In genomic region chr20:2654384-2654822, GRCh38 we compare ENCODE assay signal across 9 cellular contexts. TPM values are rescaled to one million over a fixed set of nuclear protein-coding genes. Genes with fewer than 3 reads are reported as not detected.
DNase-seq lines count a peak whose midpoint lies in the region; ATAC-seq and TF ChIP-seq lines count a peak whose summit lies in the region.
"Had no signal": no experiment of that assay in that cellular context is flagged by ENCODE, and none has a peak within 500 bp of the region (broad histone marks: within the 10 kb centered on the region; RNA-seq: fewer than 3 reads in every experiment).

No MANE protein-coding gene starts in this region.

- WGBS in mesenchymal stem cell: 88% methylated on average over 9 of the region's 9 CpGs

- ATAC-seq in activated naive CD8-positive, alpha-beta T cell treated with anti-CD3 and anti-CD28 coated beads, Interleukin-2, amount 50 U/mL, for 24 hours: no peak
- ATAC-seq in HG03175 (IDR thresholded peaks at IDR 0.05; ENCODE audit: unreplicated experiment): no peak
- no peak for ATAC-seq in GM21717 (IDR thresholded peaks at IDR 0.05; ENCODE audit: unreplicated experiment)

- POLR2A ChIA-PET in HEK293 (lab: Yijun Ruan, JAX): interaction anchor here (1.3 to 6.7 kb wide), 3 partner anchors 12 to 184 kb away, joined by 3 to 133 read pairs (median 4); partner anchors contain the start of genes IDH3B and SNRPB

- H3K4me3 Mint-ChIP-seq in activated naive CD8-positive, alpha-beta T cell treated with anti-CD3 and anti-CD28 coated beads, Interleukin-2, amount 50 U/mL, for 24 hours: peak overlapping the region; percentile 90

- H3K23ac ChIP-seq in mesenchymal stem cell (ENCODE audit: low read length in 2 of 2): peak overlapping the region in 1 of 2 experiments; percentile 65

- H3K14ac ChIP-seq in mesenchymal stem cell (ENCODE audit: low read length in 2 of 2): no peak overlapping the region

- peak overlapping the region; percentile 91 for H3K4me2 ChIP-seq in mesenchymal stem cell (ENCODE audit: low read length, poor library complexity, severe bottlenecking)

- TF ChIP-seq CTCF in AG10803 (conservative IDR thresholded peaks at IDR 0.05; ENCODE audit: low read length): no peak
- no peak for TF ChIP-seq CTCF in HEK293 (tag by site-specific recombination; IDR thresholded peaks at IDR 0.05)

- H4K8ac ChIP-seq in mesenchymal stem cell (ENCODE audit: low read length): peak overlapping the region; percentile 7

- CTCF ChIA-PET in HEK293 (lab: Yijun Ruan, JAX): interaction anchor here (0.8 to 16.0 kb wide), 4 partner anchors 10 to 133 kb away, joined by 3 to 166 read pairs (median 5); no protein-coding TSS in a partner anchor

- H3K4me3 ChIP-seq in AG10803 (ENCODE audit: low read length) (peak overlapping the region; percentile 98), HEK293 (ENCODE audit: low read depth, low read length) (peak overlapping the region; percentile 84), mesenchymal stem cell (ENCODE audit: insufficient read depth in 1 of 2, low read depth in 1 of 2, low read length in 2 of 2) (peak overlapping the region in 1 of 2 experiments; percentile 97)

- no peak overlapping the region for H2AK5ac ChIP-seq in mesenchymal stem cell (ENCODE audit: low read length, severe bottlenecking)

- no peaks in the 10 kb centered on the region for H3K27me3 Mint-ChIP-seq in activated naive CD8-positive, alpha-beta T cell treated with anti-CD3 and anti-CD28 coated beads, Interleukin-2, amount 50 U/mL, for 24 hours

- peak overlapping the region; percentile 97 for H3K27ac ChIP-seq in HEK293 (ENCODE audit: extremely low read depth, low read depth, low read length)
- no peak overlapping the region for H3K27ac ChIP-seq in mesenchymal stem cell (ENCODE audit: low read length, poor library complexity, severe bottlenecking)

- H2AFZ ChIP-seq in mesenchymal stem cell (ENCODE audit: low read depth, low read length): no peak overlapping the region

- no peak overlapping the region for H4K91ac ChIP-seq in mesenchymal stem cell (ENCODE audit: low read length)

- no peaks in the 10 kb centered on the region for H3K27me3 ChIP-seq in mesenchymal stem cell (ENCODE audit: control insufficient read depth in 1 of 2, insufficient read depth in 1 of 2, low read length in 2 of 2)

- H2BK15ac ChIP-seq in mesenchymal stem cell (ENCODE audit: low read depth, poor library complexity, severe bottlenecking): no peak overlapping the region

- peaks cover 54% of the 10 kb centered on the region for H3K4me1 Mint-ChIP-seq in activated naive CD8-positive, alpha-beta T cell treated with anti-CD3 and anti-CD28 coated beads, Interleukin-2, amount 50 U/mL, for 24 hours

- H2BK5ac ChIP-seq in mesenchymal stem cell (ENCODE audit: low read depth, low read length, poor library complexity, severe bottlenecking): no peak overlapping the region

- H3K18ac ChIP-seq in mesenchymal stem cell (ENCODE audit: low read depth in 1 of 2, low read length in 2 of 2): no peak overlapping the region

- no peak for DNase-seq in AG10803 (ENCODE audit: low read depth)
- DNase-seq in activated naive CD8-positive, alpha-beta T cell treated with anti-CD3 and anti-CD28 coated beads, Interleukin-2, amount 50 U/mL, for 24 hours: no peak
- DNase-seq in mesenchymal stem cell: no peak
- no peak for DNase-seq in HCEC 1CT
- DNase-seq in cerebellar nuclear complex (lab: John Stamatoyannopoulos, UW): no peak
- DNase-seq: NCI-H2029 had no signal

- H3K36me3 Mint-ChIP-seq in activated naive CD8-positive, alpha-beta T cell treated with anti-CD3 and anti-CD28 coated beads, Interleukin-2, amount 50 U/mL, for 24 hours (ENCODE audit: low read depth): peaks cover 60% of the 10 kb centered on the region

- H3K9ac ChIP-seq in mesenchymal stem cell (ENCODE audit: low read length): peak overlapping the region; percentile 96

- H2BK120ac ChIP-seq in mesenchymal stem cell (ENCODE audit: low read depth, low read length): no peak overlapping the region

- no peak overlapping the region for H3K4ac ChIP-seq in mesenchymal stem cell (ENCODE audit: low read depth in 1 of 2, low read length in 2 of 2)

- H3K27ac Mint-ChIP-seq in activated naive CD8-positive, alpha-beta T cell treated with anti-CD3 and anti-CD28 coated beads, Interleukin-2, amount 50 U/mL, for 24 hours: peak overlapping the region; percentile 91

- H3K36me3 ChIP-seq in HEK293 (ENCODE audit: control insufficient read depth in 2 of 2, insufficient read depth in 1 of 2, low read length in 2 of 2) (peaks cover 37 to 66% of the 10 kb centered on the region in 2 experiments), mesenchymal stem cell (ENCODE audit: control insufficient read depth in 1 of 2, insufficient read depth in 2 of 2, low read depth in 1 of 2, low read length in 2 of 2) (peaks cover 54 to 57% of the 10 kb centered on the region in 2 experiments)

- H3K9me3 ChIP-seq in HEK293 (ENCODE audit: control insufficient read depth, insufficient read depth, low read depth, low read length): no peaks in the 10 kb centered on the region
- H3K9me3 ChIP-seq in mesenchymal stem cell (ENCODE audit: control insufficient read depth, low read length): no peaks in the 10 kb centered on the region

- no peaks in the 10 kb centered on the region for H3K9me3 Mint-ChIP-seq in activated naive CD8-positive, alpha-beta T cell treated with anti-CD3 and anti-CD28 coated beads, Interleukin-2, amount 50 U/mL, for 24 hours

- no peak overlapping the region for H2BK12ac ChIP-seq in mesenchymal stem cell (ENCODE audit: low read length in 2 of 2)

- H3K79me1 ChIP-seq in mesenchymal stem cell (replicated peaks; ENCODE audit: low read length, poor library complexity, severe bottlenecking): peaks cover 22% of the 10 kb centered on the region

- peaks cover 7% of the 10 kb centered on the region for H3K4me1 ChIP-seq in HEK293 (ENCODE audit: control insufficient read depth, insufficient read depth, low read length)
- peaks cover 12% of the 10 kb centered on the region for H3K4me1 ChIP-seq in mesenchymal stem cell (ENCODE audit: control insufficient read depth, insufficient read depth, low read depth, low read length)

TF ChIP-seq in HEK293, 187 proteins besides CTCF, POLR2A, EP300 and RAD21:
- TF ChIP-seq ZBTB17 (tag by site-specific recombination; IDR thresholded peaks at IDR 0.05) (0 out of 2 replicates have a peak, but pooled peaks have one; percentile 5), ZNF488 (tag by site-specific recombination; IDR thresholded peaks at IDR 0.05) (no peak)

RNA-seq across cellular contexts. Expression of gene NOP56, which starts 2.0 kb away (rescaled TPM):
- polyA plus RNA-seq in mesenchymal stem cell (2013, experiment 1 of 2): 94.9 TPM
- 91.1 TPM for polyA plus RNA-seq in mesenchymal stem cell (2013, experiment 2 of 2)

RNA-seq across cellular contexts. Expression of gene IDH3B, which starts 9.6 kb away (rescaled TPM):
- polyA plus RNA-seq in mesenchymal stem cell (2013, experiment 1 of 2): 38.5 TPM
- 39.5 TPM for polyA plus RNA-seq in mesenchymal stem cell (2013, experiment 2 of 2)

RNA-seq across cellular contexts. Expression of gene EBF4, which starts 38.2 kb away (rescaled TPM):
- polyA plus RNA-seq in mesenchymal stem cell (2013, experiment 1 of 2): 2.1 TPM
- 0.47 TPM for polyA plus RNA-seq in mesenchymal stem cell (2013, experiment 2 of 2)
